1 cellular context compared by ENCODE assay signal in the genomic region with DNA sequence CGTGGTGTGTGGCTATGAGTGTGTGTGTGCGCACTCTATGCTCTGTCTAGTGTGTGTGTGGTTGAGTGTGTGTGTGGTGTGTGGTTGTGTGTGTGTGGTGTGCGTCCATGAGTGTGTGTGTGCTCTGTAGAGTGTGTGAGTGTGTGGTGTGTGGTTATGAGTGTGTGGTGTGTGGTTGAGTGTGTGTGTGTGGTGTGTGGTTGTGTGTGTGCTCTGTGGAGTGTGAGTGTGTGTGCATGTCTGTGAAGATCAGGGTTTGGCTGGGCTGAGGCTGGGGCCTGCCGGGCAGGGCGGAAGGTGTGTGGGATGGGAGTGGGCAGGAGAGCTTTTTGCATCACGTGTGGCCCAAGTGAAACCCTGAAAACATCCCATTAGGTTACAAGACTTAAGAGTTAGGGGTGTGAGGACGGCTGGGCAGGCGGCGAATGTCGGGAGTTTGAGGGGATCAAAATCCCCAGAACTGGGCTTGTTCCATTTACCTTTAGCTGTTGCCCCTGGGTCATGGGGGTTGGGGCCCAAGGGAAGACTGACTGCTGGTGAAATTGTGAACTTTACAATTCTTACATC.
TF ChIP-seq lines count a peak whose summit lies in the region.

No MANE protein-coding gene starts in this region.

TF ChIP-seq in K562, 482 proteins besides CTCF, POLR2A, EP300 and RAD21 (continues in another document):
- no peak for TF ChIP-seq CCAR2 (IDR thresholded peaks at IDR 0.05; ENCODE audit: low read depth, low read length)
- no peak for TF ChIP-seq BHLHE40 (IDR thresholded peaks at IDR 0.05; ENCODE audit: low read length)
- no peak for TF ChIP-seq POLR2AphosphoS5 (IDR thresholded peaks at IDR 0.05; ENCODE audit: control insufficient read depth, insufficient read depth, low read depth, low read length)
- TF ChIP-seq, protein P1, sequence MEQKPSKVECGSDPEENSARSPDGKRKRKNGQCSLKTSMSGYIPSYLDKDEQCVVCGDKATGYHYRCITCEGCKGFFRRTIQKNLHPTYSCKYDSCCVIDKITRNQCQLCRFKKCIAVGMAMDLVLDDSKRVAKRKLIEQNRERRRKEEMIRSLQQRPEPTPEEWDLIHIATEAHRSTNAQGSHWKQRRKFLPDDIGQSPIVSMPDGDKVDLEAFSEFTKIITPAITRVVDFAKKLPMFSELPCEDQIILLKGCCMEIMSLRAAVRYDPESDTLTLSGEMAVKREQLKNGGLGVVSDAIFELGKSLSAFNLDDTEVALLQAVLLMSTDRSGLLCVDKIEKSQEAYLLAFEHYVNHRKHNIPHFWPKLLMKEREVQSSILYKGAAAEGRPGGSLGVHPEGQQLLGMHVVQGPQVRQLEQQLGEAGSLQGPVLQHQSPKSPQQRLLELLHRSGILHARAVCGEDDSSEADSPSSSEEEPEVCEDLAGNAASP (IDR thresholded peaks at IDR 0.05) = no peak
- TF ChIP-seq SRSF9 (IDR thresholded peaks at IDR 0.05; ENCODE audit: borderline replicate concordance, low read depth, low read length) = no peak
- no peak for TF ChIP-seq NR1H2 (CRISPR knock-in tag; IDR thresholded peaks at IDR 0.05)
- no peak for TF ChIP-seq MCM7 (IDR thresholded peaks at IDR 0.05)
- TF ChIP-seq HNRNPK (IDR thresholded peaks at IDR 0.05; ENCODE audit: low read depth, low read length, poor library complexity, severe bottlenecking) = no peak
- TF ChIP-seq XRCC4 (IDR thresholded peaks at IDR 0.05; ENCODE audit: extremely low read depth, insufficient read depth, insufficient read length) = no peak
- TF ChIP-seq, protein P2, sequence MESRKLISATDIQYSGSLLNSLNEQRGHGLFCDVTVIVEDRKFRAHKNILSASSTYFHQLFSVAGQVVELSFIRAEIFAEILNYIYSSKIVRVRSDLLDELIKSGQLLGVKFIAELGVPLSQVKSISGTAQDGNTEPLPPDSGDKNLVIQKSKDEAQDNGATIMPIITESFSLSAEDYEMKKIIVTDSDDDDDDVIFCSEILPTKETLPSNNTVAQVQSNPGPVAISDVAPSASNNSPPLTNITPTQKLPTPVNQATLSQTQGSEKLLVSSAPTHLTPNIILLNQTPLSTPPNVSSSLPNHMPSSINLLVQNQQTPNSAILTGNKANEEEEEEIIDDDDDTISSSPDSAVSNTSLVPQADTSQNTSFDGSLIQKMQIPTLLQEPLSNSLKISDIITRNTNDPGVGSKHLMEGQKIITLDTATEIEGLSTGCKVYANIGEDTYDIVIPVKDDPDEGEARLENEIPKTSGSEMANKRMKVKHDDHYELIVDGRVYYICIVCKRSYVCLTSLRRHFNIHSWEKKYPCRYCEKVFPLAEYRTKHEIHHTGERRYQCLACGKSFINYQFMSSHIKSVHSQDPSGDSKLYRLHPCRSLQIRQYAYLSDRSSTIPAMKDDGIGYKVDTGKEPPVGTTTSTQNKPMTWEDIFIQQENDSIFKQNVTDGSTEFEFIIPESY (CRISPR knock-in tag; IDR thresholded peaks at IDR 0.05) = no peak
- no peak for TF ChIP-seq RFX1 (IDR thresholded peaks at IDR 0.05)
- TF ChIP-seq HCFC1 (IDR thresholded peaks at IDR 0.05; ENCODE audit: low read depth, low read length) = no peak
- no peak for TF ChIP-seq FOXA1 (IDR thresholded peaks at IDR 0.05; ENCODE audit: borderline replicate concordance)
- peak; percentile 59; the same call in 1 of the 2 replicates for TF ChIP-seq ADNP (tag; IDR thresholded peaks at IDR 0.05)
- TF ChIP-seq HDAC6 (IDR thresholded peaks at IDR 0.05; ENCODE audit: low read depth, low read length) = 0 out of 2 replicates have a peak, but pooled peaks have one; percentile 28
- TF ChIP-seq ZNF324 (CRISPR knock-in tag; IDR thresholded peaks at IDR 0.05) = no peak
- TF ChIP-seq, protein P3, sequence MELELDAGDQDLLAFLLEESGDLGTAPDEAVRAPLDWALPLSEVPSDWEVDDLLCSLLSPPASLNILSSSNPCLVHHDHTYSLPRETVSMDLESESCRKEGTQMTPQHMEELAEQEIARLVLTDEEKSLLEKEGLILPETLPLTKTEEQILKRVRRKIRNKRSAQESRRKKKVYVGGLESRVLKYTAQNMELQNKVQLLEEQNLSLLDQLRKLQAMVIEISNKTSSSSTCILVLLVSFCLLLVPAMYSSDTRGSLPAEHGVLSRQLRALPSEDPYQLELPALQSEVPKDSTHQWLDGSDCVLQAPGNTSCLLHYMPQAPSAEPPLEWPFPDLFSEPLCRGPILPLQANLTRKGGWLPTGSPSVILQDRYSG (tag; conservative IDR thresholded peaks at IDR 0.05; ENCODE audit: low read depth) = no peak
- TF ChIP-seq EGR1 (conservative IDR thresholded peaks at IDR 0.05) = peak; percentile 24; the same call in 1 of the 2 replicates
- TF ChIP-seq ZNF12 (CRISPR knock-in tag; IDR thresholded peaks at IDR 0.05) = no peak
- peak; percentile 14; the same call in 1 of the 2 replicates for TF ChIP-seq THAP12 (CRISPR knock-in tag; IDR thresholded peaks at IDR 0.05)
- no peak for TF ChIP-seq KLF16 (IDR thresholded peaks at IDR 0.05)
- no peak for TF ChIP-seq KAT7 (CRISPR knock-in tag; IDR thresholded peaks at IDR 0.05; ENCODE audit: borderline replicate concordance)
- TF ChIP-seq, protein P4, sequence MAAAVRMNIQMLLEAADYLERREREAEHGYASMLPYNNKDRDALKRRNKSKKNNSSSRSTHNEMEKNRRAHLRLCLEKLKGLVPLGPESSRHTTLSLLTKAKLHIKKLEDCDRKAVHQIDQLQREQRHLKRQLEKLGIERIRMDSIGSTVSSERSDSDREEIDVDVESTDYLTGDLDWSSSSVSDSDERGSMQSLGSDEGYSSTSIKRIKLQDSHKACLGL (CRISPR knock-in tag; IDR thresholded peaks at IDR 0.05; ENCODE audit: borderline replicate concordance, poor library complexity, severe bottlenecking) = no peak
- peak; percentile 59; the same call in 1 of the 2 replicates for TF ChIP-seq USF1 (CRISPR knock-in tag; IDR thresholded peaks at IDR 0.05)
- TF ChIP-seq, protein P5, sequence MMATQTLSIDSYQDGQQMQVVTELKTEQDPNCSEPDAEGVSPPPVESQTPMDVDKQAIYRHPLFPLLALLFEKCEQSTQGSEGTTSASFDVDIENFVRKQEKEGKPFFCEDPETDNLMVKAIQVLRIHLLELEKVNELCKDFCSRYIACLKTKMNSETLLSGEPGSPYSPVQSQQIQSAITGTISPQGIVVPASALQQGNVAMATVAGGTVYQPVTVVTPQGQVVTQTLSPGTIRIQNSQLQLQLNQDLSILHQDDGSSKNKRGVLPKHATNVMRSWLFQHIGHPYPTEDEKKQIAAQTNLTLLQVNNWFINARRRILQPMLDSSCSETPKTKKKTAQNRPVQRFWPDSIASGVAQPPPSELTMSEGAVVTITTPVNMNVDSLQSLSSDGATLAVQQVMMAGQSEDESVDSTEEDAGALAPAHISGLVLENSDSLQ (IDR thresholded peaks at IDR 0.05) = no peak
- TF ChIP-seq ATF3 (IDR thresholded peaks at IDR 0.05) = no peak
- no peak for TF ChIP-seq ATF3 (CRISPR knock-in tag; conservative IDR thresholded peaks at IDR 0.05)
- TF ChIP-seq ARID1B (IDR thresholded peaks at IDR 0.05) = no peak
- TF ChIP-seq SIRT6 (IDR thresholded peaks at IDR 0.05; ENCODE audit: low read depth, low read length) = no peak
- TF ChIP-seq RBM25 (IDR thresholded peaks at IDR 0.05; ENCODE audit: low read depth, low read length, severe bottlenecking) = no peak
- no peak for TF ChIP-seq NFE2 (IDR thresholded peaks at IDR 0.05; ENCODE audit: low read depth)
- no peak for TF ChIP-seq KHSRP (IDR thresholded peaks at IDR 0.05)
- TF ChIP-seq FOXM1 (IDR thresholded peaks at IDR 0.05; ENCODE audit: low read depth) = no peak
- no peak for TF ChIP-seq FOXM1 (CRISPR knock-in tag; IDR thresholded peaks at IDR 0.05; ENCODE audit: low read depth)
- TF ChIP-seq HNRNPLL (IDR thresholded peaks at IDR 0.05; ENCODE audit: low read depth, low read length, poor library complexity, severe bottlenecking) = peak; percentile 4
- peak; percentile 91; the same call in 1 of the 2 replicates for TF ChIP-seq CBX1 (IDR thresholded peaks at IDR 0.05; ENCODE audit: low read depth)
- no peak for TF ChIP-seq CSDE1 (IDR thresholded peaks at IDR 0.05)
- no peak for TF ChIP-seq WHSC1 (IDR thresholded peaks at IDR 0.05; ENCODE audit: low read length)
- no peak for TF ChIP-seq NFIX (CRISPR knock-in tag; IDR thresholded peaks at IDR 0.05; ENCODE audit: low read depth)
- no peak for TF ChIP-seq ZNF124 (CRISPR knock-in tag; IDR thresholded peaks at IDR 0.05)
- TF ChIP-seq HDAC3 (IDR thresholded peaks at IDR 0.05; ENCODE audit: borderline replicate concordance, partially characterized antibody) = no peak
- no peak for TF ChIP-seq POLR3A (IDR thresholded peaks at IDR 0.05; ENCODE audit: borderline replicate concordance, extremely low read depth, insufficient read depth, insufficient read length)
- TF ChIP-seq ZNF512 (tag; IDR thresholded peaks at IDR 0.05) = no peak
- no peak for TF ChIP-seq HMGXB4 (CRISPR knock-in tag; IDR thresholded peaks at IDR 0.05)
- no peak for TF ChIP-seq PATZ1 (CRISPR knock-in tag; IDR thresholded peaks at IDR 0.05; ENCODE audit: borderline replicate concordance)
- TF ChIP-seq ARHGAP35 (IDR thresholded peaks at IDR 0.05; ENCODE audit: partially characterized antibody) = no peak
- TF ChIP-seq GTF2F1 (IDR thresholded peaks at IDR 0.05; ENCODE audit: low read depth, low read length) = no peak
- no peak for TF ChIP-seq ETV1 (tag; conservative IDR thresholded peaks at IDR 0.05; ENCODE audit: low read depth)
- TF ChIP-seq EZH2 (IDR thresholded peaks at IDR 0.05; ENCODE audit: borderline replicate concordance, low read depth, low read length) = no peak
- TF ChIP-seq NR2F6 (CRISPR knock-in tag; IDR thresholded peaks at IDR 0.05) = no peak
- TF ChIP-seq ZNF121 (CRISPR knock-in tag; conservative IDR thresholded peaks at IDR 0.05) = no peak
